In genomic region chr12:132593938-132594358, GRCh38 we compare ENCODE assay signal across 8 cellular contexts. TPM values are rescaled to one million over a fixed set of nuclear protein-coding genes. Genes with fewer than 3 reads are reported as not detected.
DNase-seq lines count a peak whose midpoint lies in the region; ATAC-seq lines count a peak whose summit lies in the region.

No MANE protein-coding gene starts in this region.

- ATAC-seq in activated naive CD4-positive, alpha-beta T cell treated with anti-CD3 and anti-CD28 coated beads, Interleukin-2, amount 50 U/mL, for 72 hours, result peak; percentile 66 to 86
- peak; percentile 53 for ATAC-seq in HG03565 (IDR thresholded peaks at IDR 0.05; ENCODE audit: unreplicated experiment)

- no peaks in the 10 kb centered on the region for H3K9me3 Mint-ChIP-seq in activated naive CD4-positive, alpha-beta T cell treated with anti-CD3 and anti-CD28 coated beads, Interleukin-2, amount 50 U/mL, for 72 hours

- H3K36me3 Mint-ChIP-seq in activated naive CD4-positive, alpha-beta T cell treated with anti-CD3 and anti-CD28 coated beads, Interleukin-2, amount 50 U/mL, for 72 hours, result peaks cover 0 to 6% of the 10 kb centered on the region in 2 donors

- H3K4me3 ChIP-seq in skeletal muscle cell (ENCODE audit: low read depth, low read length), result peak overlapping the region; percentile 24

- in situ Hi-C loops in T47D (cut with HindIII; ENCODE audit: low pct_unique_long_range_greater_than_20kb, low sequenced_read_pairs), result no loop called here

- H3K27ac Mint-ChIP-seq in activated naive CD4-positive, alpha-beta T cell treated with anti-CD3 and anti-CD28 coated beads, Interleukin-2, amount 50 U/mL, for 72 hours, result no peak overlapping the region

- DNase-seq in activated naive CD4-positive, alpha-beta T cell treated with anti-CD3 and anti-CD28 coated beads, Interleukin-2, amount 50 U/mL, for 72 hours (ENCODE audit: low spot score in 2 of 2), result peak in 1 of 2 donors; percentile 34
- DNase-seq in activated naive CD4-positive, alpha-beta T cell (lab: John Stamatoyannopoulos, UW), result no peak
- DNase-seq in NCI-H82 treated with DMSO at 0.1 percent for 48 hours (lab: John Stamatoyannopoulos, UW; ENCODE audit: unreplicated experiment) (peak; percentile 98), T47D (ENCODE audit: low read depth in 1 of 2, low spot score in 1 of 2) (peak; percentile 100), iPS-NIHi11 (ENCODE audit: low spot score) (peak; percentile 91), skeletal muscle cell (ENCODE audit: low read depth) (peak; percentile 83), mesenteric fat pad (ENCODE audit: low spot score) (no peak)

RNA-seq across cellular contexts. Expression of gene LRCOL1, which starts 16.4 kb away (rescaled TPM):
- not detected for total RNA-seq in activated naive CD4-positive, alpha-beta T cell treated with anti-CD3 and anti-CD28 coated beads, Interleukin-2, amount 50 U/mL, for 72 hours
- not detected for total RNA-seq in mesenteric fat pad

RNA-seq across cellular contexts. Expression of gene P2RX2, which starts 24.6 kb away (rescaled TPM):
- total RNA-seq in activated naive CD4-positive, alpha-beta T cell treated with anti-CD3 and anti-CD28 coated beads, Interleukin-2, amount 50 U/mL, for 72 hours, result not detected
- not detected for total RNA-seq in mesenteric fat pad

Comparison
In these comparisons a context has a peak if more than half of its experiments do, and no peak if none do; other contexts are left out.
1. DNase-seq: peak in NCI-H82 treated with DMSO at 0.1 percent for 48 hours (single experiment), T47D (2 of 2), iPS-NIHi11 (single experiment) and skeletal muscle cell (single experiment); none in activated naive CD4-positive, alpha-beta T cell (0 of 4) and mesenteric fat pad (single experiment).